17 cellular contexts compared by ENCODE assay signal in genomic region chr1:60890664-60891063, GRCh38.
"Had no signal": no experiment of that assay in that cellular context is flagged by ENCODE, and none has a peak within 500 bp of the region (broad histone marks: within the 10 kb centered on the region; RNA-seq: fewer than 3 reads in every experiment).

No MANE protein-coding gene starts in this region.

- H3K4me1 Mint-ChIP-seq: activated CD4-positive, alpha-beta T cell treated with anti-CD3 and anti-CD28 coated beads, Interleukin-2, amount 10 ng/mL, durations not matched to agents 7 days and 5 days; central memory CD8-positive, alpha-beta T cell had no signal

- H3K4me3 Mint-ChIP-seq: activated CD4-positive, alpha-beta T cell treated with anti-CD3 and anti-CD28 coated beads, Interleukin-2, amount 10 ng/mL, durations not matched to agents 7 days and 5 days; activated CD8-positive, alpha-beta T cell treated with anti-CD3 and anti-CD28 coated beads, Interleukin-2, amount 10 ng/mL, durations not matched to agents 7 days and 5 days; activated naive CD4-positive, alpha-beta T cell treated with anti-CD3 and anti-CD28 coated beads for 36 hours; activated T-cell treated with anti-CD3 and anti-CD28 coated beads, Interleukin-2, amount 50 U/mL, for 24 hours; central memory CD8-positive, alpha-beta T cell; stimulated activated effector memory CD8-positive, alpha-beta T cell treated with anti-CD3 and anti-CD28 coated beads, Interleukin-12 subunit alpha, Interleukin-12 subunit beta, amount 100 ng/mL, for 72 hours had no signal

- H3K36me3 Mint-ChIP-seq: stimulated activated effector memory CD8-positive, alpha-beta T cell treated with anti-CD3 and anti-CD28 coated beads, Interleukin-12 subunit alpha, Interleukin-12 subunit beta, amount 100 ng/mL, for 72 hours had no signal

- ATAC-seq: activated CD8-positive, alpha-beta T cell treated with anti-CD3 and anti-CD28 coated beads, Interleukin-2, amount 10 ng/mL, durations not matched to agents 7 days and 5 days; body of pancreas; heart left ventricle; lower lobe of right lung; sciatic nerve; SK-N-SH treated with all-trans-retinoic acid at 6 μM for 48 hours; stimulated activated effector memory CD8-positive, alpha-beta T cell treated with anti-CD3 and anti-CD28 coated beads, Interleukin-12 subunit alpha, Interleukin-12 subunit beta, amount 100 ng/mL, for 72 hours had no signal

- DNase-seq: activated CD4-positive, alpha-beta T cell treated with anti-CD3 and anti-CD28 coated beads, Interleukin-2, amount 10 ng/mL, durations not matched to agents 7 days and 5 days; activated CD8-positive, alpha-beta T cell treated with anti-CD3 and anti-CD28 coated beads, Interleukin-2, amount 10 ng/mL, durations not matched to agents 7 days and 5 days; activated naive CD4-positive, alpha-beta T cell treated with anti-CD3 and anti-CD28 coated beads for 36 hours; activated T-cell treated with anti-CD3 and anti-CD28 coated beads, Interleukin-2, amount 50 U/mL, for 24 hours; body of pancreas; cortex of kidney; heart left ventricle; lower lobe of right lung; ovary; stimulated activated CD4-positive, alpha-beta T cell treated with anti-CD3 and anti-CD28 coated beads, Interleukin-4, amount 100 ng/mL, for 1 hour; T1000; testis; upper lobe of left lung had no signal

- H3K9me3 Mint-ChIP-seq: activated CD4-positive, alpha-beta T cell treated with anti-CD3 and anti-CD28 coated beads, Interleukin-2, amount 10 ng/mL, durations not matched to agents 7 days and 5 days; activated naive CD4-positive, alpha-beta T cell treated with anti-CD3 and anti-CD28 coated beads for 36 hours; activated T-cell treated with anti-CD3 and anti-CD28 coated beads, Interleukin-2, amount 50 U/mL, for 24 hours; central memory CD8-positive, alpha-beta T cell; stimulated activated effector memory CD8-positive, alpha-beta T cell treated with anti-CD3 and anti-CD28 coated beads, Interleukin-12 subunit alpha, Interleukin-12 subunit beta, amount 100 ng/mL, for 72 hours had no signal
